ENCODE assay signal across 1 cellular context in the genomic region with DNA sequence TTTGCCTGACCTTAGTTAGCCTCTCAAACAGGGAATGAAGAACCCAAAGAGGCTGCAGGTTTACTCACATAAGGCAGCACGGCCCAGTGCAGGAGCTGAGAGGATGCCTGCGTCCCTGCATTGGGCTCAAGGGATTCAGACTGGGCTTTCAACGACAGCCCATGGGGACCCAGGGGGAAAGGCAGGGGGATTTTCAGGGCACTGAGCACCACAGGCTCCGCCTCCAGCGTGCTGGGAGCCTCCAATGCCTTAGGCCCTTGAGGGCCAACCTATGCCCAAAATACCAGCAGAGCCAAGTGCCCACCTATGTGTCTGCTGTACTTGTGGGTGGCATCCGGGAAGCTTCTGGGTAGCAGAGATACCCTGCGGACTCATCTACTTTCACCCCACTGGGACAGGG.
TF ChIP-seq lines count a peak whose summit lies in the region.

No MANE protein-coding gene starts in this region.

TF ChIP-seq in HepG2, 621 proteins besides CTCF, POLR2A, EP300 and RAD21:
- TF ChIP-seq SAFB2 (CRISPR knock-in tag; IDR thresholded peaks at IDR 0.05; ENCODE audit: borderline replicate concordance, low read depth) = no peak
- TF ChIP-seq NFE2 (CRISPR knock-in tag; IDR thresholded peaks at IDR 0.05) = no peak
- TF ChIP-seq, protein P1, sequence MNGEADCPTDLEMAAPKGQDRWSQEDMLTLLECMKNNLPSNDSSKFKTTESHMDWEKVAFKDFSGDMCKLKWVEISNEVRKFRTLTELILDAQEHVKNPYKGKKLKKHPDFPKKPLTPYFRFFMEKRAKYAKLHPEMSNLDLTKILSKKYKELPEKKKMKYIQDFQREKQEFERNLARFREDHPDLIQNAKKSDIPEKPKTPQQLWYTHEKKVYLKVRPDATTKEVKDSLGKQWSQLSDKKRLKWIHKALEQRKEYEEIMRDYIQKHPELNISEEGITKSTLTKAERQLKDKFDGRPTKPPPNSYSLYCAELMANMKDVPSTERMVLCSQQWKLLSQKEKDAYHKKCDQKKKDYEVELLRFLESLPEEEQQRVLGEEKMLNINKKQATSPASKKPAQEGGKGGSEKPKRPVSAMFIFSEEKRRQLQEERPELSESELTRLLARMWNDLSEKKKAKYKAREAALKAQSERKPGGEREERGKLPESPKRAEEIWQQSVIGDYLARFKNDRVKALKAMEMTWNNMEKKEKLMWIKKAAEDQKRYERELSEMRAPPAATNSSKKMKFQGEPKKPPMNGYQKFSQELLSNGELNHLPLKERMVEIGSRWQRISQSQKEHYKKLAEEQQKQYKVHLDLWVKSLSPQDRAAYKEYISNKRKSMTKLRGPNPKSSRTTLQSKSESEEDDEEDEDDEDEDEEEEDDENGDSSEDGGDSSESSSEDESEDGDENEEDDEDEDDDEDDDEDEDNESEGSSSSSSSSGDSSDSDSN (CRISPR knock-in tag; IDR thresholded peaks at IDR 0.05) = 0 out of 2 replicates have a peak, but pooled peaks have one; percentile 1
